1 cellular context compared by ENCODE assay signal in the genomic region with DNA sequence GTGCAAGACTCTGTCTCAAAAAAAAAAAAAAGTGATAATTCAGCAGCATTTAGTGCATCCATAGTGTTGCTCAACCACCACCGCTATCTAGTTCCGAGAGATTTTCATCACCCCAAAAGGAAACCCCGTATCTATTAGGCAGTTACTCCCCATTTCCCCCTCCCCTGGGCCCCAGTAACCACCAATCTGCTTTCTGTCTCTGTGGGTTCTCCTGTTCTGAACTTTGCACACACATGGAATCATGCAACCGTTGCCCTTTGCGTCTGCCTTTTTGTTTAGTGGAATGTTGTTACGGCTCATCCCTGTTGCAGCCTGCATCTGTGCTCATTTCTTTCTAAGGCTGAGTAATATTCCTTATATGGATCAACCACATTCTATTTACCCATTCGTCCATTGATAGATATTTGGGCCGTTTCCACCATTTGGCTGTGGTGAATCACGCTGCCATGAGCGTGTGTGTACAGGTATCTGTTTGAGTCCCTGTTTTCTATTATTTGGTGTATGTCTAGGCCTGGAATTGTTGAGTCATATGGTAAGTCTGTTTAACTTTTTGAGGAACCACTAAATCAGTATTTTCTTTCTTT.
TF ChIP-seq lines count a peak whose summit lies in the region.

No MANE protein-coding gene starts in this region.

TF ChIP-seq in HepG2, 621 proteins besides CTCF, POLR2A, EP300 and RAD21 (continues in another document):
- TF ChIP-seq RCOR2 (CRISPR knock-in tag; IDR thresholded peaks at IDR 0.05) (peak; percentile 64), JUNB (CRISPR knock-in tag; IDR thresholded peaks at IDR 0.05; ENCODE audit: borderline replicate concordance) (no peak; the same call in 1 of the 2 replicates), DMAP1 (CRISPR knock-in tag; IDR thresholded peaks at IDR 0.05) (peak; percentile 37; the same call in 1 of the 2 replicates), PHF21A (CRISPR knock-in tag; IDR thresholded peaks at IDR 0.05) (peak; percentile 73; the same call in 1 of the 2 replicates), ZKSCAN8 (CRISPR knock-in tag; IDR thresholded peaks at IDR 0.05; ENCODE audit: borderline replicate concordance) (peak; percentile 70; the same call in 1 of the 2 replicates), ZNF7 (CRISPR knock-in tag; IDR thresholded peaks at IDR 0.05) (no peak), ELF3 (CRISPR knock-in tag; IDR thresholded peaks at IDR 0.05) (peak; percentile 52; the same call in 1 of the 2 replicates), NR2C2 (CRISPR knock-in tag; IDR thresholded peaks at IDR 0.05; ENCODE audit: borderline replicate concordance) (0 out of 2 replicates have a peak, but pooled peaks have one; percentile 30), ZMYM3 (CRISPR knock-in tag; IDR thresholded peaks at IDR 0.05) (peak; percentile 84), ZNF577 (CRISPR knock-in tag; IDR thresholded peaks at IDR 0.05; ENCODE audit: borderline replicate concordance, low read depth) (no peak), SOX6 (IDR thresholded peaks at IDR 0.05) (no peak), SOX6 (CRISPR knock-in tag; IDR thresholded peaks at IDR 0.05) (peak; percentile 73), GATAD2A (CRISPR knock-in tag; IDR thresholded peaks at IDR 0.05) (peak; percentile 77), ZNF501 (CRISPR knock-in tag; IDR thresholded peaks at IDR 0.05) (peak; percentile 67; the same call in 1 of the 2 replicates), EEA1 (CRISPR knock-in tag; IDR thresholded peaks at IDR 0.05; ENCODE audit: borderline replicate concordance) (no peak), JUN (CRISPR knock-in tag; IDR thresholded peaks at IDR 0.05) (no peak), ZFP1 (CRISPR knock-in tag; IDR thresholded peaks at IDR 0.05) (0 out of 2 replicates have a peak, but pooled peaks have one; percentile 14), RAD51 (IDR thresholded peaks at IDR 0.05; ENCODE audit: borderline replicate concordance) (no peak), RBAK (CRISPR knock-in tag; IDR thresholded peaks at IDR 0.05) (no peak), JDP2 (CRISPR knock-in tag; IDR thresholded peaks at IDR 0.05; ENCODE audit: borderline replicate concordance) (no peak), HHEX (CRISPR knock-in tag; IDR thresholded peaks at IDR 0.05) (no peak), ZNF44 (CRISPR knock-in tag; IDR thresholded peaks at IDR 0.05) (0 out of 2 replicates have a peak, but pooled peaks have one; percentile 71), ZNF883 (CRISPR knock-in tag; IDR thresholded peaks at IDR 0.05; ENCODE audit: not compliant biosample characterization) (no peak), NR2F2 (IDR thresholded peaks at IDR 0.05; ENCODE audit: borderline replicate concordance, low read depth) (no peak), EZH2 (conservative IDR thresholded peaks at IDR 0.05; ENCODE audit: low read depth, low read length) (no peak), AGO1 (IDR thresholded peaks at IDR 0.05; ENCODE audit: low read depth, low read length, poor library complexity, severe bottlenecking) (no peak)
- TF ChIP-seq, protein P1, sequence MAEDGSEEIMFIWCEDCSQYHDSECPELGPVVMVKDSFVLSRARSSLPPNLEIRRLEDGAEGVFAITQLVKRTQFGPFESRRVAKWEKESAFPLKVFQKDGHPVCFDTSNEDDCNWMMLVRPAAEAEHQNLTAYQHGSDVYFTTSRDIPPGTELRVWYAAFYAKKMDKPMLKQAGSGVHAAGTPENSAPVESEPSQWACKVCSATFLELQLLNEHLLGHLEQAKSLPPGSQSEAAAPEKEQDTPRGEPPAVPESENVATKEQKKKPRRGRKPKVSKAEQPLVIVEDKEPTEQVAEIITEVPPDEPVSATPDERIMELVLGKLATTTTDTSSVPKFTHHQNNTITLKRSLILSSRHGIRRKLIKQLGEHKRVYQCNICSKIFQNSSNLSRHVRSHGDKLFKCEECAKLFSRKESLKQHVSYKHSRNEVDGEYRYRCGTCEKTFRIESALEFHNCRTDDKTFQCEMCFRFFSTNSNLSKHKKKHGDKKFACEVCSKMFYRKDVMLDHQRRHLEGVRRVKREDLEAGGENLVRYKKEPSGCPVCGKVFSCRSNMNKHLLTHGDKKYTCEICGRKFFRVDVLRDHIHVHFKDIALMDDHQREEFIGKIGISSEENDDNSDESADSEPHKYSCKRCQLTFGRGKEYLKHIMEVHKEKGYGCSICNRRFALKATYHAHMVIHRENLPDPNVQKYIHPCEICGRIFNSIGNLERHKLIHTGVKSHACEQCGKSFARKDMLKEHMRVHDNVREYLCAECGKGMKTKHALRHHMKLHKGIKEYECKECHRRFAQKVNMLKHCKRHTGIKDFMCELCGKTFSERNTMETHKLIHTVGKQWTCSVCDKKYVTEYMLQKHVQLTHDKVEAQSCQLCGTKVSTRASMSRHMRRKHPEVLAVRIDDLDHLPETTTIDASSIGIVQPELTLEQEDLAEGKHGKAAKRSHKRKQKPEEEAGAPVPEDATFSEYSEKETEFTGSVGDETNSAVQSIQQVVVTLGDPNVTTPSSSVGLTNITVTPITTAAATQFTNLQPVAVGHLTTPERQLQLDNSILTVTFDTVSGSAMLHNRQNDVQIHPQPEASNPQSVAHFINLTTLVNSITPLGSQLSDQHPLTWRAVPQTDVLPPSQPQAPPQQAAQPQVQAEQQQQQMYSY (CRISPR knock-in tag; IDR thresholded peaks at IDR 0.05): no peak
- TF ChIP-seq, protein P2, sequence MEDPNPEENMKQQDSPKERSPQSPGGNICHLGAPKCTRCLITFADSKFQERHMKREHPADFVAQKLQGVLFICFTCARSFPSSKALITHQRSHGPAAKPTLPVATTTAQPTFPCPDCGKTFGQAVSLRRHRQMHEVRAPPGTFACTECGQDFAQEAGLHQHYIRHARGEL (CRISPR knock-in tag; IDR thresholded peaks at IDR 0.05): no peak
- TF ChIP-seq, protein P3, sequence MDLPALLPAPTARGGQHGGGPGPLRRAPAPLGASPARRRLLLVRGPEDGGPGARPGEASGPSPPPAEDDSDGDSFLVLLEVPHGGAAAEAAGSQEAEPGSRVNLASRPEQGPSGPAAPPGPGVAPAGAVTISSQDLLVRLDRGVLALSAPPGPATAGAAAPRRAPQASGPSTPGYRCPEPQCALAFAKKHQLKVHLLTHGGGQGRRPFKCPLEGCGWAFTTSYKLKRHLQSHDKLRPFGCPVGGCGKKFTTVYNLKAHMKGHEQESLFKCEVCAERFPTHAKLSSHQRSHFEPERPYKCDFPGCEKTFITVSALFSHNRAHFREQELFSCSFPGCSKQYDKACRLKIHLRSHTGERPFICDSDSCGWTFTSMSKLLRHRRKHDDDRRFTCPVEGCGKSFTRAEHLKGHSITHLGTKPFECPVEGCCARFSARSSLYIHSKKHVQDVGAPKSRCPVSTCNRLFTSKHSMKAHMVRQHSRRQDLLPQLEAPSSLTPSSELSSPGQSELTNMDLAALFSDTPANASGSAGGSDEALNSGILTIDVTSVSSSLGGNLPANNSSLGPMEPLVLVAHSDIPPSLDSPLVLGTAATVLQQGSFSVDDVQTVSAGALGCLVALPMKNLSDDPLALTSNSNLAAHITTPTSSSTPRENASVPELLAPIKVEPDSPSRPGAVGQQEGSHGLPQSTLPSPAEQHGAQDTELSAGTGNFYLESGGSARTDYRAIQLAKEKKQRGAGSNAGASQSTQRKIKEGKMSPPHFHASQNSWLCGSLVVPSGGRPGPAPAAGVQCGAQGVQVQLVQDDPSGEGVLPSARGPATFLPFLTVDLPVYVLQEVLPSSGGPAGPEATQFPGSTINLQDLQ (CRISPR knock-in tag; IDR thresholded peaks at IDR 0.05): peak; percentile 97
- TF ChIP-seq, protein P4, sequence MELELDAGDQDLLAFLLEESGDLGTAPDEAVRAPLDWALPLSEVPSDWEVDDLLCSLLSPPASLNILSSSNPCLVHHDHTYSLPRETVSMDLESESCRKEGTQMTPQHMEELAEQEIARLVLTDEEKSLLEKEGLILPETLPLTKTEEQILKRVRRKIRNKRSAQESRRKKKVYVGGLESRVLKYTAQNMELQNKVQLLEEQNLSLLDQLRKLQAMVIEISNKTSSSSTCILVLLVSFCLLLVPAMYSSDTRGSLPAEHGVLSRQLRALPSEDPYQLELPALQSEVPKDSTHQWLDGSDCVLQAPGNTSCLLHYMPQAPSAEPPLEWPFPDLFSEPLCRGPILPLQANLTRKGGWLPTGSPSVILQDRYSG (CRISPR knock-in tag; IDR thresholded peaks at IDR 0.05): no peak
- TF ChIP-seq, protein P5, sequence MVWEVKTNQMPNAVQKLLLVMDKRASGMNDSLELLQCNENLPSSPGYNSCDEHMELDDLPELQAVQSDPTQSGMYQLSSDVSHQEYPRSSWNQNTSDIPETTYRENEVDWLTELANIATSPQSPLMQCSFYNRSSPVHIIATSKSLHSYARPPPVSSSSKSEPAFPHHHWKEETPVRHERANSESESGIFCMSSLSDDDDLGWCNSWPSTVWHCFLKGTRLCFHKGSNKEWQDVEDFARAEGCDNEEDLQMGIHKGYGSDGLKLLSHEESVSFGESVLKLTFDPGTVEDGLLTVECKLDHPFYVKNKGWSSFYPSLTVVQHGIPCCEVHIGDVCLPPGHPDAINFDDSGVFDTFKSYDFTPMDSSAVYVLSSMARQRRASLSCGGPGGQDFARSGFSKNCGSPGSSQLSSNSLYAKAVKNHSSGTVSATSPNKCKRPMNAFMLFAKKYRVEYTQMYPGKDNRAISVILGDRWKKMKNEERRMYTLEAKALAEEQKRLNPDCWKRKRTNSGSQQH (CRISPR knock-in tag; IDR thresholded peaks at IDR 0.05; ENCODE audit: low read depth): no peak
- TF ChIP-seq, protein P6, sequence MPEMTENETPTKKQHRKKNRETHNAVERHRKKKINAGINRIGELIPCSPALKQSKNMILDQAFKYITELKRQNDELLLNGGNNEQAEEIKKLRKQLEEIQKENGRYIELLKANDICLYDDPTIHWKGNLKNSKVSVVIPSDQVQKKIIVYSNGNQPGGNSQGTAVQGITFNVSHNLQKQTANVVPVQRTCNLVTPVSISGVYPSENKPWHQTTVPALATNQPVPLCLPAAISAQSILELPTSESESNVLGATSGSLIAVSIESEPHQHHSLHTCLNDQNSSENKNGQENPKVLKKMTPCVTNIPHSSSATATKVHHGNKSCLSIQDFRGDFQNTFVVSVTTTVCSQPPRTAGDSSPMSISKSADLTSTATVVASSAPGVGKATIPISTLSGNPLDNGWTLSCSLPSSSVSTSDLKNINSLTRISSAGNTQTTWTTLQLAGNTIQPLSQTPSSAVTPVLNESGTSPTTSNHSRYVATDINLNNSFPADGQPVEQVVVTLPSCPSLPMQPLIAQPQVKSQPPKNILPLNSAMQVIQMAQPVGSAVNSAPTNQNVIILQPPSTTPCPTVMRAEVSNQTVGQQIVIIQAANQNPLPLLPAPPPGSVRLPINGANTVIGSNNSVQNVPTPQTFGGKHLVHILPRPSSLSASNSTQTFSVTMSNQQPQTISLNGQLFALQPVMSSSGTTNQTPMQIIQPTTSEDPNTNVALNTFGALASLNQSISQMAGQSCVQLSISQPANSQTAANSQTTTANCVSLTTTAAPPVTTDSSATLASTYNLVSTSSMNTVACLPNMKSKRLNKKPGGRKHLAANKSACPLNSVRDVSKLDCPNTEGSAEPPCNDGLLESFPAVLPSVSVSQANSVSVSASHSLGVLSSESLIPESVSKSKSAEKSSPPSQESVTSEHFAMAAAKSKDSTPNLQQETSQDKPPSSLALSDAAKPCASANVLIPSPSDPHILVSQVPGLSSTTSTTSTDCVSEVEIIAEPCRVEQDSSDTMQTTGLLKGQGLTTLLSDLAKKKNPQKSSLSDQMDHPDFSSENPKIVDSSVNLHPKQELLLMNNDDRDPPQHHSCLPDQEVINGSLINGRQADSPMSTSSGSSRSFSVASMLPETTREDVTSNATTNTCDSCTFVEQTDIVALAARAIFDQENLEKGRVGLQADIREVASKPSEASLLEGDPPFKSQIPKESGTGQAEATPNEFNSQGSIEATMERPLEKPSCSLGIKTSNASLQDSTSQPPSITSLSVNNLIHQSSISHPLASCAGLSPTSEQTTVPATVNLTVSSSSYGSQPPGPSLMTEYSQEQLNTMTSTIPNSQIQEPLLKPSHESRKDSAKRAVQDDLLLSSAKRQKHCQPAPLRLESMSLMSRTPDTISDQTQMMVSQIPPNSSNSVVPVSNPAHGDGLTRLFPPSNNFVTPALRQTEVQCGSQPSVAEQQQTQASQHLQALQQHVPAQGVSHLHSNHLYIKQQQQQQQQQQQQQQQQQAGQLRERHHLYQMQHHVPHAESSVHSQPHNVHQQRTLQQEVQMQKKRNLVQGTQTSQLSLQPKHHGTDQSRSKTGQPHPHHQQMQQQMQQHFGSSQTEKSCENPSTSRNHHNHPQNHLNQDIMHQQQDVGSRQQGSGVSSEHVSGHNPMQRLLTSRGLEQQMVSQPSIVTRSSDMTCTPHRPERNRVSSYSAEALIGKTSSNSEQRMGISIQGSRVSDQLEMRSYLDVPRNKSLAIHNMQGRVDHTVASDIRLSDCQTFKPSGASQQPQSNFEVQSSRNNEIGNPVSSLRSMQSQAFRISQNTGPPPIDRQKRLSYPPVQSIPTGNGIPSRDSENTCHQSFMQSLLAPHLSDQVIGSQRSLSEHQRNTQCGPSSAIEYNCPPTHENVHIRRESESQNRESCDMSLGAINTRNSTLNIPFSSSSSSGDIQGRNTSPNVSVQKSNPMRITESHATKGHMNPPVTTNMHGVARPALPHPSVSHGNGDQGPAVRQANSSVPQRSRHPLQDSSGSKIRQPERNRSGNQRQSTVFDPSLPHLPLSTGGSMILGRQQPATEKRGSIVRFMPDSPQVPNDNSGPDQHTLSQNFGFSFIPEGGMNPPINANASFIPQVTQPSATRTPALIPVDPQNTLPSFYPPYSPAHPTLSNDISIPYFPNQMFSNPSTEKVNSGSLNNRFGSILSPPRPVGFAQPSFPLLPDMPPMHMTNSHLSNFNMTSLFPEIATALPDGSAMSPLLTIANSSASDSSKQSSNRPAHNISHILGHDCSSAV (CRISPR knock-in tag; IDR thresholded peaks at IDR 0.05; ENCODE audit: borderline replicate concordance): no peak
- TF ChIP-seq, protein P7, sequence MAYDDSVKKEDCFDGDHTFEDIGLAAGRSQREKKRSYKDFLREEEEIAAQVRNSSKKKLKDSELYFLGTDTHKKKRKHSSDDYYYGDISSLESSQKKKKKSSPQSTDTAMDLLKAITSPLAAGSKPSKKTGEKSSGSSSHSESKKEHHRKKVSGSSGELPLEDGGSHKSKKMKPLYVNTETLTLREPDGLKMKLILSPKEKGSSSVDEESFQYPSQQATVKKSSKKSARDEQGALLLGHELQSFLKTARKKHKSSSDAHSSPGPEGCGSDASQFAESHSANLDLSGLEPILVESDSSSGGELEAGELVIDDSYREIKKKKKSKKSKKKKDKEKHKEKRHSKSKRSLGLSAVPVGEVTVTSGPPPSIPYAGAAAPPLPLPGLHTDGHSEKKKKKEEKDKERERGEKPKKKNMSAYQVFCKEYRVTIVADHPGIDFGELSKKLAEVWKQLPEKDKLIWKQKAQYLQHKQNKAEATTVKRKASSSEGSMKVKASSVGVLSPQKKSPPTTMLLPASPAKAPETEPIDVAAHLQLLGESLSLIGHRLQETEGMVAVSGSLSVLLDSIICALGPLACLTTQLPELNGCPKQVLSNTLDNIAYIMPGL (CRISPR knock-in tag; IDR thresholded peaks at IDR 0.05; ENCODE audit: borderline replicate concordance in 1 of 2, low read depth in 1 of 2): peak; percentile 24 to 43; a peak in 1 of 4 replicates
- TF ChIP-seq, protein P8, sequence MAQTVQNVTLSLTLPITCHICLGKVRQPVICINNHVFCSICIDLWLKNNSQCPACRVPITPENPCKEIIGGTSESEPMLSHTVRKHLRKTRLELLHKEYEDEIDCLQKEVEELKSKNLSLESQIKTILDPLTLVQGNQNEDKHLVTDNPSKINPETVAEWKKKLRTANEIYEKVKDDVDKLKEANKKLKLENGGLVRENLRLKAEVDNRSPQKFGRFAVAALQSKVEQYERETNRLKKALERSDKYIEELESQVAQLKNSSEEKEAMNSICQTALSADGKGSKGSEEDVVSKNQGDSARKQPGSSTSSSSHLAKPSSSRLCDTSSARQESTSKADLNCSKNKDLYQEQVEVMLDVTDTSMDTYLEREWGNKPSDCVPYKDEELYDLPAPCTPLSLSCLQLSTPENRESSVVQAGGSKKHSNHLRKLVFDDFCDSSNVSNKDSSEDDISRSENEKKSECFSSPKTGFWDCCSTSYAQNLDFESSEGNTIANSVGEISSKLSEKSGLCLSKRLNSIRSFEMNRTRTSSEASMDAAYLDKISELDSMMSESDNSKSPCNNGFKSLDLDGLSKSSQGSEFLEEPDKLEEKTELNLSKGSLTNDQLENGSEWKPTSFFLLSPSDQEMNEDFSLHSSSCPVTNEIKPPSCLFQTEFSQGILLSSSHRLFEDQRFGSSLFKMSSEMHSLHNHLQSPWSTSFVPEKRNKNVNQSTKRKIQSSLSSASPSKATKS (CRISPR knock-in tag; IDR thresholded peaks at IDR 0.05): no peak
